1 cellular context compared by ENCODE assay signal in the genomic region with DNA sequence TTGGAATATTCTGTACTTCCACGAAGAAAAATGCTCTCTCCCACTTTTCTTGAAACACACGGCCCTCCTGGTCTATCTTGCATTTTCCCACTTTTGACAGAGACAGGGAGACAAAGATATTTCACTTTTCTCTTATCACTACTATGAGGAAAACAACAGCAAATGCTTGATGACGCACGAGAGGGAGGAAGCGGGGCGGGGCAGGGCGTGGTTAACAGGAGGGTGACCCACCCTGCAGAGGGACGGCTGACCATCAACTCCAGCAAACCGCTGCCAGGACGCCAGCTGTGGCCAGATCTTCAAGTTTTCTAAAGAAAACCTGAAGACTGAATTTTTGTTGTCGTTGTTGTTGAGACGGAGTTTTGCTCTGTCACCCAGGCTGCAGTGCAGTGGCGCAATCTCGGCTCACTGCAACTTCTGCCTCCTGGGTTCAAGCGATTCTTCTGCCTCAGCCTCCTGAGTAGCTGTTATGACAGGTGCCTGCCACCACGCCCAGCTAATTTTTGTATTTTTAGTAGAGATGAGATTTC.
A peak's percentile ranks its signal among the peaks of the same experiment; 100 is the strongest.
TF ChIP-seq lines count a peak whose summit lies in the region.

No MANE protein-coding gene starts in this region.

TF ChIP-seq in K562, 482 proteins besides CTCF, POLR2A, EP300 and RAD21:
- peak; percentile 34; the same call in 1 of the 2 replicates for TF ChIP-seq CREM (IDR thresholded peaks at IDR 0.05; ENCODE audit: low read depth)
- TF ChIP-seq, protein P1, sequence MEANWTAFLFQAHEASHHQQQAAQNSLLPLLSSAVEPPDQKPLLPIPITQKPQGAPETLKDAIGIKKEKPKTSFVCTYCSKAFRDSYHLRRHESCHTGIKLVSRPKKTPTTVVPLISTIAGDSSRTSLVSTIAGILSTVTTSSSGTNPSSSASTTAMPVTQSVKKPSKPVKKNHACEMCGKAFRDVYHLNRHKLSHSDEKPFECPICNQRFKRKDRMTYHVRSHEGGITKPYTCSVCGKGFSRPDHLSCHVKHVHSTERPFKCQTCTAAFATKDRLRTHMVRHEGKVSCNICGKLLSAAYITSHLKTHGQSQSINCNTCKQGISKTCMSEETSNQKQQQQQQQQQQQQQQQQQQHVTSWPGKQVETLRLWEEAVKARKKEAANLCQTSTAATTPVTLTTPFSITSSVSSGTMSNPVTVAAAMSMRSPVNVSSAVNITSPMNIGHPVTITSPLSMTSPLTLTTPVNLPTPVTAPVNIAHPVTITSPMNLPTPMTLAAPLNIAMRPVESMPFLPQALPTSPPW (CRISPR knock-in tag; IDR thresholded peaks at IDR 0.05) = peak; percentile 29; the same call in 1 of the 2 replicates
